ENCODE assay signal across 8 cellular contexts in the genomic region with DNA sequence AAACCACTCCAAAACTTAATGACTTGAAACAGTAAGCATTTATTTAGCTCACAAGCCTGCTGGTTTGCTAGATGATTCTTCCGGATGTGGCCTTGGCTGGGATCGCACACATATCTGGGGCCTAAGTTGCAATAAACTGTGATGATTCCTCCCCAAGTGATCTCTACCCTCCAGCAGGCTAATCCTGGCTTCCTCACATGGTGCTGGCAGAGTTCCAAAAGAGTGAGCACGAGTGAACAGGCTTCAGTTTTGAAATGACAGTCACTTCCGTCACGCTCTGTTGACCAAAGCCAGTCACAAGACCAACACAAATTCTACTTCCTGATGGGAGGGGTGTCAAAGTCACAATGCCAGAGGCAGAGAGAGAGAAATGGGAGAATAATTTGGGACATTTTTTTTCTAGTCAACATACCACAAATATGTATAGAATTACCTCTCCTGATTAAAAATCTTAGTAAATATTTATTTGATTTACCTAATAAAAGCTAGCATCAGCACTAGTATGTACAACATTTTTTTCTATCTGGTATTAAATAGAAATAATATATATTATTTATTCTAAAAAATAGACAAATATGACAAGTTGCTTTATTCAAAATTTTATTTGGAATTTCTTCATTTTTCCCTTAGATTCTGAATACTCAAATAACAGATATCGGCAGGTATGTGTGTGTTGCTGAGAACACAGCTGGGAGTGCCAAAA.
DNase-seq lines count a peak whose midpoint lies in the region; ATAC-seq and TF ChIP-seq lines count a peak whose summit lies in the region.

No MANE protein-coding gene starts in this region.

- peaks cover 0 to 5% (median 0%) of the 10 kb centered on the region in 6 donors for H3K9me3 Mint-ChIP-seq in immature natural killer cell
- H3K9me3 Mint-ChIP-seq in stimulated activated naive B cell treated with anti-CD40 and anti-IgM and Interleukin-4, amounts not matched to agents 10 μg/mL and 1 μg/mL and 100 μg/mL, for 72 hours = peaks cover 0 to 1% of the 10 kb centered on the region in 2 donors
- H3K9me3 Mint-ChIP-seq in WTC11 = no peaks in the 10 kb centered on the region

- H3K4me3 Mint-ChIP-seq in immature natural killer cell (no peak overlapping the region), WTC11 (no peak overlapping the region)
- H3K4me3 Mint-ChIP-seq in stimulated activated naive B cell treated with anti-CD40 and anti-IgM and Interleukin-4, amounts not matched to agents 10 μg/mL and 1 μg/mL and 100 μg/mL, for 72 hours = peak overlapping the region in 1 of 2 donors; percentile 34

- CTCF ChIA-PET in WTC11 (lab: Charles Lee) = no interaction called here

- POLR2A ChIA-PET in WTC11 (lab: Charles Lee) = no interaction called here

- TF ChIP-seq CTCF in astrocyte of the cerebellum (IDR thresholded peaks at IDR 0.05; ENCODE audit: low read depth, low read length, missing control alignments) (no peak), WTC11 (IDR thresholded peaks at IDR 0.05) (no peak)

- no peaks in the 10 kb centered on the region for H3K27me3 Mint-ChIP-seq in immature natural killer cell (ENCODE audit: low read depth in 3 of 3)
- H3K27me3 Mint-ChIP-seq in stimulated activated naive B cell treated with anti-CD40 and anti-IgM and Interleukin-4, amounts not matched to agents 10 μg/mL and 1 μg/mL and 100 μg/mL, for 72 hours = no peaks in the 10 kb centered on the region
- no peaks in the 10 kb centered on the region for H3K27me3 Mint-ChIP-seq in WTC11 (ENCODE audit: low read depth)

- H3K4me3 ChIP-seq in astrocyte of the cerebellum (ENCODE audit: low read depth, low read length) = no peak overlapping the region

- H3K27ac Mint-ChIP-seq in immature natural killer cell = no peak overlapping the region
- H3K27ac Mint-ChIP-seq in stimulated activated naive B cell treated with anti-CD40 and anti-IgM and Interleukin-4, amounts not matched to agents 10 μg/mL and 1 μg/mL and 100 μg/mL, for 72 hours = peak overlapping the region; percentile 84
- no peak overlapping the region for H3K27ac Mint-ChIP-seq in WTC11

- H3K36me3 Mint-ChIP-seq in immature natural killer cell (no peaks in the 10 kb centered on the region), WTC11 (no peaks in the 10 kb centered on the region)
- H3K36me3 Mint-ChIP-seq in stimulated activated naive B cell treated with anti-CD40 and anti-IgM and Interleukin-4, amounts not matched to agents 10 μg/mL and 1 μg/mL and 100 μg/mL, for 72 hours = peaks cover 0 to 3% of the 10 kb centered on the region in 2 donors

- H3K4me1 Mint-ChIP-seq in immature natural killer cell (no peaks in the 10 kb centered on the region), WTC11 (no peaks in the 10 kb centered on the region)
- peaks cover 15 to 22% of the 10 kb centered on the region in 2 donors for H3K4me1 Mint-ChIP-seq in stimulated activated naive B cell treated with anti-CD40 and anti-IgM and Interleukin-4, amounts not matched to agents 10 μg/mL and 1 μg/mL and 100 μg/mL, for 72 hours

- in situ Hi-C loops in astrocyte of the cerebellum (cut with HindIII; ENCODE audit: low sequenced_read_pairs) = no loop called here

- DNase-seq in EH (ENCODE audit: low read depth) (peak; percentile 64), NCI-H524 (lab: John Stamatoyannopoulos, UW) (peak; percentile 99), astrocyte of the cerebellum (ENCODE audit: low read depth) (peak; percentile 28), immature natural killer cell (peak; percentile 0 to 1 (median 0)), WTC11 (ENCODE audit: low spot score) (no peak)
- peak; percentile 76 for DNase-seq in stimulated activated naive B cell treated with anti-CD40 and anti-IgM and Interleukin-4, amounts not matched to agents 10 μg/mL and 1 μg/mL and 100 μg/mL, for 72 hours

- ATAC-seq in GM21367 (IDR thresholded peaks at IDR 0.05; ENCODE audit: unreplicated experiment) (peak; percentile 72), HG03520 (IDR thresholded peaks at IDR 0.05; ENCODE audit: unreplicated experiment) (peak; percentile 57), WTC11 (no peak)
- ATAC-seq in stimulated activated naive B cell treated with anti-CD40 and anti-IgM and Interleukin-4, amounts not matched to agents 10 μg/mL and 1 μg/mL and 100 μg/mL, for 72 hours (replicated peaks) = peak; percentile 63 to 73

TF ChIP-seq in WTC11, 78 proteins besides CTCF, POLR2A, EP300 and RAD21:
- TF ChIP-seq, protein P1, sequence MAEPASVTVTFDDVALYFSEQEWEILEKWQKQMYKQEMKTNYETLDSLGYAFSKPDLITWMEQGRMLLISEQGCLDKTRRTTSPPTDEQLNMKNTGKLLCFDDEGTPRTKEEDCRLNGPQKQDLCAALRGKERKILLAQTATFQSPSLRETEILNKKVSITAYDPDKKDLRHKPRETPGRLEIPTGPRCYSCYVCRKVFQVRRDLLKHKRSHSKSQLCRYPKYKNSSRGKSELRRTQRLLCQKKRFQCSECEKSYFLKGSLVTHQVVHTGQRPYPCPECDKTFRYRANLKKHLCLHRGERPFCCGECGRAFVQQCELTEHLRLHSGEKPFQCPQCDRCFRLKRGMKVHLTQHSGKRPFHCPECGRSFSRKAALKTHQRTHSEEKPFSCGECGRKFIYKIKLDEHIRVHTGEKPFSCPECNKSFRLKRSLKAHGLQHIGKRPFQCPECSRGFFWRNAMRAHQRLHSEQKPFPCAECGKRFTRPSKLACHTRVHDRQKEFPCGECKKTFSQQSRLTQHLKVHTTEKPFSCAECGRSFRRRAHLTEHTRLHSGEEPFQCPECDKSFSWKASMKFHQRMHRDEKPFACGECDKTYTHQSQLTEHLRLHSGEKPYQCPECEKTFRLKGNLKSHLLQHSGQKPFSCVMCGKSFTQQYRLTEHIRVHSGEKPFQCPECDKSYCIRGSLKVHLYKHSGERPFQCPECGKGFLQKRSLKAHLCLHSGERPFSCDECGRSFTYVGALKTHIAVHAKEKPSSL (CRISPR knock-in tag; conservative IDR thresholded peaks at IDR 0.05) = no peak
- no peak for TF ChIP-seq KAT7 (CRISPR knock-in tag; IDR thresholded peaks at IDR 0.05; ENCODE audit: borderline replicate concordance)
- TF ChIP-seq, protein P2, sequence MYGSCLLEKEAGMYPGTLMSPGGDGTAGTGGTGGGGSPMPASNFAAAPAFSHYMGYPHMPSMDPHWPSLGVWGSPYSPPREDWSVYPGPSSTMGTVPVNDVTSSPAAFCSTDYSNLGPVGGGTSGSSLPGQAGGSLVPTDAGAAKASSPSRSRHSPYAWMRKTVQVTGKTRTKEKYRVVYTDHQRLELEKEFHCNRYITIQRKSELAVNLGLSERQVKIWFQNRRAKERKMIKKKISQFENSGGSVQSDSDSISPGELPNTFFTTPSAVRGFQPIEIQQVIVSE (CRISPR knock-in tag; IDR thresholded peaks at IDR 0.05; ENCODE audit: borderline replicate concordance) = no peak
- TF ChIP-seq, protein P3, sequence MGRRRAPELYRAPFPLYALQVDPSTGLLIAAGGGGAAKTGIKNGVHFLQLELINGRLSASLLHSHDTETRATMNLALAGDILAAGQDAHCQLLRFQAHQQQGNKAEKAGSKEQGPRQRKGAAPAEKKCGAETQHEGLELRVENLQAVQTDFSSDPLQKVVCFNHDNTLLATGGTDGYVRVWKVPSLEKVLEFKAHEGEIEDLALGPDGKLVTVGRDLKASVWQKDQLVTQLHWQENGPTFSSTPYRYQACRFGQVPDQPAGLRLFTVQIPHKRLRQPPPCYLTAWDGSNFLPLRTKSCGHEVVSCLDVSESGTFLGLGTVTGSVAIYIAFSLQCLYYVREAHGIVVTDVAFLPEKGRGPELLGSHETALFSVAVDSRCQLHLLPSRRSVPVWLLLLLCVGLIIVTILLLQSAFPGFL (CRISPR knock-in tag; IDR thresholded peaks at IDR 0.05; ENCODE audit: borderline replicate concordance) = no peak
- TF ChIP-seq SMAD4 (CRISPR knock-in tag; IDR thresholded peaks at IDR 0.05) = no peak
- no peak for TF ChIP-seq PRRX2 (CRISPR knock-in tag; IDR thresholded peaks at IDR 0.05)
